In genomic region chrX:55160685-55161552, GRCh38 we compare ENCODE assay signal across 1 cellular context.
TF ChIP-seq lines count a peak whose summit lies in the region.

No MANE protein-coding gene starts in this region.

TF ChIP-seq in HepG2, 621 proteins besides CTCF, POLR2A, EP300 and RAD21 (continued from another document and continues in another):
- TF ChIP-seq ZNF280D (CRISPR knock-in tag; IDR thresholded peaks at IDR 0.05) (no peak), ZBTB44 (CRISPR knock-in tag; IDR thresholded peaks at IDR 0.05) (no peak), SSRP1 (CRISPR knock-in tag; IDR thresholded peaks at IDR 0.05) (no peak), NFE2L2 (IDR thresholded peaks at IDR 0.05; ENCODE audit: low read length) (no peak), BCL6 (CRISPR knock-in tag; IDR thresholded peaks at IDR 0.05) (peak; percentile 26; the same call in 1 of the 2 replicates), ZNF614 (CRISPR knock-in tag; IDR thresholded peaks at IDR 0.05; ENCODE audit: borderline replicate concordance) (no peak), MED13 (CRISPR knock-in tag; IDR thresholded peaks at IDR 0.05) (0 out of 2 replicates have a peak, but pooled peaks have one; percentile 45), TCF7 (IDR thresholded peaks at IDR 0.05; ENCODE audit: low read depth) (no peak), LRRFIP1 (CRISPR knock-in tag; conservative IDR thresholded peaks at IDR 0.05) (no peak), JUND (CRISPR knock-in tag; IDR thresholded peaks at IDR 0.05) (no peak), ZBTB25 (CRISPR knock-in tag; IDR thresholded peaks at IDR 0.05) (0 out of 2 replicates have a peak, but pooled peaks have one; percentile 54), SOX13 (IDR thresholded peaks at IDR 0.05) (no peak), SOX13 (CRISPR knock-in tag; conservative IDR thresholded peaks at IDR 0.05 in 1 of 2, IDR thresholded peaks at IDR 0.05 in 1 of 2) (no peak; a peak in 1 of 4 replicates), ZBTB39 (CRISPR knock-in tag; IDR thresholded peaks at IDR 0.05) (no peak), ZNF138 (CRISPR knock-in tag; IDR thresholded peaks at IDR 0.05; ENCODE audit: low read depth) (no peak), ZNF558 (CRISPR knock-in tag; IDR thresholded peaks at IDR 0.05; ENCODE audit: borderline replicate concordance) (no peak), ZNF556 (CRISPR knock-in tag; IDR thresholded peaks at IDR 0.05; ENCODE audit: borderline replicate concordance) (no peak), LCORL (IDR thresholded peaks at IDR 0.05) (no peak), LCORL (CRISPR knock-in tag; IDR thresholded peaks at IDR 0.05) (no peak), HNF4A (CRISPR knock-in tag; IDR thresholded peaks at IDR 0.05) (no peak), SMAD9 (CRISPR knock-in tag; IDR thresholded peaks at IDR 0.05) (no peak), ATF7-NPFF (CRISPR knock-in tag; IDR thresholded peaks at IDR 0.05; ENCODE audit: low read depth) (no peak), ZBTB2 (CRISPR knock-in tag; IDR thresholded peaks at IDR 0.05; ENCODE audit: low read depth) (no peak), TCF7L2 (IDR thresholded peaks at IDR 0.05; ENCODE audit: low read depth, low read length) (no peak), RCOR2 (CRISPR knock-in tag; IDR thresholded peaks at IDR 0.05) (no peak), JARID2 (CRISPR knock-in tag; IDR thresholded peaks at IDR 0.05; ENCODE audit: insufficient replicate concordance) (no peak), U2AF1 (optimal IDR thresholded peaks at IDR 0.05; ENCODE audit: low read depth, low read length) (no peak), HOMEZ (CRISPR knock-in tag; IDR thresholded peaks at IDR 0.05; ENCODE audit: low read depth) (no peak), SATB2 (CRISPR knock-in tag; IDR thresholded peaks at IDR 0.05) (no peak), ZNF878 (CRISPR knock-in tag; IDR thresholded peaks at IDR 0.05) (no peak), ARID5B (CRISPR knock-in tag; IDR thresholded peaks at IDR 0.05) (peak; percentile 11; the same call in 1 of the 2 replicates), ZFP90 (CRISPR knock-in tag; IDR thresholded peaks at IDR 0.05; ENCODE audit: borderline replicate concordance) (peak; percentile 52; the same call in 1 of the 2 replicates), ZNF772 (CRISPR knock-in tag; IDR thresholded peaks at IDR 0.05) (peak; percentile 71; the same call in 1 of the 2 replicates), ZZZ3 (CRISPR knock-in tag; IDR thresholded peaks at IDR 0.05; ENCODE audit: borderline replicate concordance) (no peak), ZNF652 (CRISPR knock-in tag; IDR thresholded peaks at IDR 0.05; ENCODE audit: borderline replicate concordance, low read depth) (no peak), PBX2 (CRISPR knock-in tag; IDR thresholded peaks at IDR 0.05) (peak; percentile 77), TEAD3 (CRISPR knock-in tag; optimal IDR thresholded peaks at IDR 0.05; ENCODE audit: borderline replicate concordance) (no peak), ZKSCAN1 (IDR thresholded peaks at IDR 0.05; ENCODE audit: low read length) (no peak), KDM4B (CRISPR knock-in tag; IDR thresholded peaks at IDR 0.05) (no peak), KDM3A (CRISPR knock-in tag; IDR thresholded peaks at IDR 0.05; ENCODE audit: low read depth) (peak; percentile 49; the same call in 1 of the 2 replicates), ZNF607 (CRISPR knock-in tag; IDR thresholded peaks at IDR 0.05; ENCODE audit: borderline replicate concordance) (no peak), ZNF773 (CRISPR knock-in tag; IDR thresholded peaks at IDR 0.05; ENCODE audit: borderline replicate concordance) (no peak), ZNF441 (CRISPR knock-in tag; IDR thresholded peaks at IDR 0.05; ENCODE audit: borderline replicate concordance) (no peak), TP53 (CRISPR knock-in tag; conservative IDR thresholded peaks at IDR 0.05) (no peak), ZNF615 (CRISPR knock-in tag; IDR thresholded peaks at IDR 0.05; ENCODE audit: borderline replicate concordance) (no peak), NONO (IDR thresholded peaks at IDR 0.05) (no peak), NONO (CRISPR knock-in tag; conservative IDR thresholded peaks at IDR 0.05) (no peak), NFE2 (CRISPR knock-in tag; IDR thresholded peaks at IDR 0.05) (no peak)
